Comparison of ENCODE assay signal across 25 cellular contexts in genomic region chr3:45062697-45063070, GRCh38. TPM values are rescaled to one million over a fixed set of nuclear protein-coding genes. Genes with fewer than 3 reads are reported as not detected.
"Had no signal": no experiment of that assay in that cellular context is flagged by ENCODE, and none has a peak within 500 bp of the region (broad histone marks: within the 10 kb centered on the region; RNA-seq: fewer than 3 reads in every experiment).

No MANE protein-coding gene starts in this region.

- H3K27me3 Mint-ChIP-seq: activated CD4-positive, alpha-beta T cell treated with anti-CD3 and anti-CD28 coated beads, Interleukin-2, amount 10 ng/mL, durations not matched to agents 7 days and 5 days; activated naive CD4-positive, alpha-beta T cell treated with anti-CD3 and anti-CD28 coated beads, Interleukin-2, amount 50 U/mL, for 24 hours had no signal

- H3K9me3 ChIP-seq: body of pancreas, pancreas, psoas muscle, tibial nerve had no signal

- ATAC-seq: activated CD8-positive, alpha-beta T cell treated with anti-CD3 and anti-CD28 coated beads for 36 hours; foreskin keratinocyte; left lobe of liver; natural killer cell treated with Interleukin-12 subunit alpha and Interleukin-12 subunit beta and Interleukin-15 and Interleukin-18, amount 100 ng/mL, for 72 hours; psoas muscle; stimulated activated effector memory CD8-positive, alpha-beta T cell treated with anti-CD3 and anti-CD28 coated beads, Interleukin-12 subunit alpha, Interleukin-12 subunit beta, amount 100 ng/mL, for 72 hours; stimulated activated naive CD8-positive, alpha-beta T cell treated with anti-CD3 and anti-CD28 coated beads, Interleukin-15, amount 100 ng/mL, for 72 hours; T-cell had no signal

- H3K27me3 ChIP-seq: body of pancreas, cardiac muscle cell, foreskin keratinocyte, pancreas, tibial nerve had no signal

- H3K4me1 ChIP-seq: body of pancreas, pancreas had no signal

- H3K9me3 Mint-ChIP-seq: activated CD4-positive, alpha-beta T cell treated with anti-CD3 and anti-CD28 coated beads, Interleukin-2, amount 10 ng/mL, durations not matched to agents 7 days and 5 days; activated CD8-positive, alpha-beta T cell treated with anti-CD3 and anti-CD28 coated beads for 36 hours; activated naive CD4-positive, alpha-beta T cell treated with anti-CD3 and anti-CD28 coated beads, Interleukin-2, amount 50 U/mL, for 24 hours; natural killer cell treated with Interleukin-12 subunit alpha and Interleukin-12 subunit beta and Interleukin-15 and Interleukin-18, amount 100 ng/mL, for 72 hours; stimulated activated effector memory CD8-positive, alpha-beta T cell treated with anti-CD3 and anti-CD28 coated beads, Interleukin-12 subunit alpha, Interleukin-12 subunit beta, amount 100 ng/mL, for 72 hours; stimulated activated naive CD8-positive, alpha-beta T cell treated with anti-CD3 and anti-CD28 coated beads, Interleukin-15, amount 100 ng/mL, for 72 hours; T-cell; T-helper 2 cell treated with Interferon-gamma antibody and Interleukin-4, amounts not matched to agents 5 μg/mL and 100 μg/mL, for 36 hours had no signal

- H3K36me3 Mint-ChIP-seq: activated naive CD4-positive, alpha-beta T cell treated with anti-CD3 and anti-CD28 coated beads, Interleukin-2, amount 50 U/mL, for 24 hours; natural killer cell treated with Interleukin-12 subunit alpha and Interleukin-12 subunit beta and Interleukin-15 and Interleukin-18, amount 100 ng/mL, for 72 hours; stimulated activated effector memory CD8-positive, alpha-beta T cell treated with anti-CD3 and anti-CD28 coated beads, Interleukin-12 subunit alpha, Interleukin-12 subunit beta, amount 100 ng/mL, for 72 hours; T-cell had no signal

- H3K27ac Mint-ChIP-seq: activated CD4-positive, alpha-beta T cell treated with anti-CD3 and anti-CD28 coated beads, Interleukin-2, amount 10 ng/mL, durations not matched to agents 7 days and 5 days; activated CD8-positive, alpha-beta T cell treated with anti-CD3 and anti-CD28 coated beads for 36 hours; activated naive CD4-positive, alpha-beta T cell treated with anti-CD3 and anti-CD28 coated beads, Interleukin-2, amount 50 U/mL, for 24 hours; natural killer cell treated with Interleukin-12 subunit alpha and Interleukin-12 subunit beta and Interleukin-15 and Interleukin-18, amount 100 ng/mL, for 72 hours; stimulated activated effector memory CD8-positive, alpha-beta T cell treated with anti-CD3 and anti-CD28 coated beads, Interleukin-12 subunit alpha, Interleukin-12 subunit beta, amount 100 ng/mL, for 72 hours; stimulated activated naive CD8-positive, alpha-beta T cell treated with anti-CD3 and anti-CD28 coated beads, Interleukin-15, amount 100 ng/mL, for 72 hours; T-cell; T-helper 2 cell treated with Interferon-gamma antibody and Interleukin-4, amounts not matched to agents 5 μg/mL and 100 μg/mL, for 36 hours had no signal

- H3K4me3 ChIP-seq: body of pancreas, cardiac muscle cell, pancreas, psoas muscle, tibial nerve had no signal

- DNase-seq: activated CD4-positive, alpha-beta T cell treated with anti-CD3 and anti-CD28 coated beads, Interleukin-2, amount 10 ng/mL, durations not matched to agents 7 days and 5 days; activated CD4-positive, CD25-positive, alpha-beta regulatory T cell treated with anti-CD3 and anti-CD28 coated beads, Interleukin-2, amount 50 U/mL, for 72 hours; activated CD8-positive, alpha-beta T cell treated with anti-CD3 and anti-CD28 coated beads for 36 hours; activated gamma-delta T cell treated with Interleukin-2 at 50 U/mL for 16 hours; anterior cingulate cortex; effector CD4-positive, alpha-beta T cell; foreskin keratinocyte; pancreas; psoas muscle; right cardiac atrium; stimulated activated CD4-positive, alpha-beta T cell treated with anti-CD3 and anti-CD28 coated beads, Interleukin-2, amount 100 ng/mL, for 24 hours; stimulated activated naive CD8-positive, alpha-beta T cell treated with anti-CD3 and anti-CD28 coated beads, Interleukin-15, amount 100 ng/mL, for 72 hours; T-cell had no signal

- H3K4me3 Mint-ChIP-seq: activated CD4-positive, alpha-beta T cell treated with anti-CD3 and anti-CD28 coated beads, Interleukin-2, amount 10 ng/mL, durations not matched to agents 7 days and 5 days; activated CD8-positive, alpha-beta T cell treated with anti-CD3 and anti-CD28 coated beads for 36 hours; activated naive CD4-positive, alpha-beta T cell treated with anti-CD3 and anti-CD28 coated beads, Interleukin-2, amount 50 U/mL, for 24 hours; natural killer cell treated with Interleukin-12 subunit alpha and Interleukin-12 subunit beta and Interleukin-15 and Interleukin-18, amount 100 ng/mL, for 72 hours; stimulated activated effector memory CD8-positive, alpha-beta T cell treated with anti-CD3 and anti-CD28 coated beads, Interleukin-12 subunit alpha, Interleukin-12 subunit beta, amount 100 ng/mL, for 72 hours; stimulated activated naive CD8-positive, alpha-beta T cell treated with anti-CD3 and anti-CD28 coated beads, Interleukin-15, amount 100 ng/mL, for 72 hours; T-cell; T-helper 2 cell treated with Interferon-gamma antibody and Interleukin-4, amounts not matched to agents 5 μg/mL and 100 μg/mL, for 36 hours had no signal

- H3K36me3 ChIP-seq: cardiac muscle cell, pancreas, tibial nerve had no signal

- H3K27ac ChIP-seq: body of pancreas, cardiac muscle cell, foreskin keratinocyte, pancreas, psoas muscle, VCaP had no signal

RNA-seq across cellular contexts. Expression of gene CLEC3B, which starts 36.6 kb away (rescaled TPM):
- total RNA-seq: activated CD8-positive, alpha-beta T cell treated with anti-CD3 and anti-CD28 coated beads for 36 hours; epithelial cell of proximal tubule; foreskin keratinocyte; glomerular endothelial cell; kidney epithelial cell; natural killer cell treated with Interleukin-12 subunit alpha and Interleukin-12 subunit beta and Interleukin-15 and Interleukin-18, amount 100 ng/mL, for 72 hours had no signal
- polyA plus RNA-seq: foreskin keratinocyte had no signal
